20 cellular contexts compared by ENCODE assay signal in the genomic region with DNA sequence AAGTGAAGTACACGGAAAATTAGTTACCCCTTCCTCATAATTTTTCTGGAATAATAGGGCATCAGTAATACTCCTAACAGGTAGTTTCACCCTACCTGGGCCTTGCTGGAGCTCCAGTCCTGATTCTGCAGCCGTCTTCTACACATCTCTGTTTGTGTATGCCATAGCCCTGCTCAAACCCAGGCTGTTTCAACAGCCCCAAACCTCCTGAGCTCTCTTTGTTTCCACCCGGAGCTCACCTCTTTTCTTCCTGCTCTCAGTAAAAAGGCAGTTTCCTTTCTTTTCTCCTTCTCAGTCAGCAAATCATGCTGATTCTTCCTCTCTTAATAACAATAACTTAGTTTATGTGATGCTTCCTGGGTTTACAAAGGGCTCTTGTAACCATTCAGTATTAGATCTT.
"Had no signal": no experiment of that assay in that cellular context is flagged by ENCODE, and none has a peak within 500 bp of the region (broad histone marks: within the 10 kb centered on the region; RNA-seq: fewer than 3 reads in every experiment).

No MANE protein-coding gene starts in this region.

- DNase-seq: activated CD4-positive, alpha-beta T cell treated with anti-CD3 and anti-CD28 coated beads for 48 hours; activated CD4-positive, alpha-beta T cell treated with anti-CD3 and anti-CD28 coated beads, Interleukin-2, amount 50 U/mL, for 4 hours; activated CD4-positive, CD25-positive, alpha-beta regulatory T cell treated with anti-CD3 and anti-CD28 coated beads, Interleukin-2, amount 50 U/mL, for 72 hours; activated CD8-positive, alpha-beta memory T cell treated with anti-CD3 and anti-CD28 coated beads, Interleukin-2, amount 10 ng/mL, durations not matched to agents 7 days and 5 days; activated effector memory CD4-positive, alpha-beta T cell treated with anti-CD3 and anti-CD28 coated beads, Interleukin-2, amount 50 U/mL, for 16 hours; activated naive CD4-positive, alpha-beta T cell treated with anti-CD3 and anti-CD28 coated beads for 36 hours; activated naive CD8-positive, alpha-beta T cell treated with anti-CD3 and anti-CD28 coated beads for 36 hours; activated T-cell treated with anti-CD3 and anti-CD28 coated beads, Interleukin-2, amount 50 U/mL, for 4 hours; cerebellar nuclear complex; MG63; NCI-H1436; NCI-H187; NCI-H2081 treated with DMSO at 0.1 percent for 48 hours; NCI-H2171 treated with DMSO at 0.1 percent for 48 hours; NCI-H345; NCI-H510A; NCI-H526 treated with DMSO at 0.1 percent for 48 hours; NCI-H82; Right ventricle myocardium superior had no signal

- ATAC-seq: activated CD8-positive, alpha-beta memory T cell treated with anti-CD3 and anti-CD28 coated beads, Interleukin-2, amount 10 ng/mL, durations not matched to agents 7 days and 5 days; activated T-cell treated with anti-CD3 and anti-CD28 coated beads, Interleukin-2, amount 50 U/mL, for 4 hours had no signal

- H3K4me3 ChIP-seq: MG63, SJSA1 had no signal

- H3K36me3 ChIP-seq: MG63, SJSA1 had no signal

- H3K27me3 ChIP-seq: MG63, SJSA1 had no signal

- H3K9me3 ChIP-seq: MG63, SJSA1 had no signal

- H3K27ac ChIP-seq: SJSA1 had no signal
